ENCODE assay signal across 1 cellular context in the genomic region with DNA sequence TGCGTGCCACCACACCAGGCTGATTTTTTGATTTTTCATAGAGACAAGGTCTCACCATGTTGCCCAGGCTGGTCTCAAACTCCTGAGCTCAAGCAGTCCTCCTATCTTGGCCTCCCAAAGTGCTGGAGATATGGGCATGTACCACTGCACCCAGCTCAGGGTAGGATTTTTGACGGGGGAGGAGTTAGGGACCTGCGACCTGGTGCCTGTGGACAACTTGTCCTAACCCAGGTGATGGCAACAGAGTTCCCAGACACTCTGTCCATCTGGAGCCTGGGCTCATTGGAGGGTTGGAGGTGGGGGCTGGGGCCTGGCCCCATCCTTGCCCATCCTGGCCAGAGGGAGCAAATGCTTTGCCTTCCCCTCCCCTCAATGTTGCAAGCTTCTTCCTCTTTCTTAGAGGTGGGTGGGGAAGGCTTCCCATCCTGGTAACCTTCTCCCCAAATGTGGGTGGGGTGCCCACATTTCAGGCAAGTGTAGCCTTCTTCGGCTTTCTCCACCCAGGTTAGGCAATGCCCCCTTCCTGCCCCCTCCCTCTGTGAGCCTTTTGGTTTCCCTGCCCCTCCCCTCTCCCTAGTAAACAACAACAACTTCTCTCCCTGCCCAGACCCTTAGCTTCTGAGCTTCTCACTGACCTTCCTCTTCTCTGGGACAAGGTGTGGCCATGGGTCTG.
TF ChIP-seq lines count a peak whose summit lies in the region.

No MANE protein-coding gene starts in this region.

TF ChIP-seq in A549, 52 proteins besides CTCF, POLR2A, EP300 and RAD21 (continued from another document):
- TF ChIP-seq, protein P1, sequence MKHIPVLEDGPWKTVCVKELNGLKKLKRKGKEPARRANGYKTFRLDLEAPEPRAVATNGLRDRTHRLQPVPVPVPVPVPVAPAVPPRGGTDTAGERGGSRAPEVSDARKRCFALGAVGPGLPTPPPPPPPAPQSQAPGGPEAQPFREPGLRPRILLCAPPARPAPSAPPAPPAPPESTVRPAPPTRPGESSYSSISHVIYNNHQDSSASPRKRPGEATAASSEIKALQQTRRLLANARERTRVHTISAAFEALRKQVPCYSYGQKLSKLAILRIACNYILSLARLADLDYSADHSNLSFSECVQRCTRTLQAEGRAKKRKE (CRISPR knock-in tag; IDR thresholded peaks at IDR 0.05; ENCODE audit: low read depth): no peak
TF ChIP-seq in A549: peak in this region for 0.
